ENCODE assay signal across 8 cellular contexts in genomic region chr1:153494976-153495535, GRCh38. TPM values are rescaled to one million over a fixed set of nuclear protein-coding genes. Genes with fewer than 3 reads are reported as not detected.
DNase-seq lines count a peak whose midpoint lies in the region; ATAC-seq and TF ChIP-seq lines count a peak whose summit lies in the region.

No MANE protein-coding gene starts in this region.

- ATAC-seq in left colon (peak; percentile 75), GM21825 (IDR thresholded peaks at IDR 0.05; ENCODE audit: unreplicated experiment) (no peak)

- no peak overlapping the region for H3K27ac ChIP-seq in caudate nucleus (ENCODE audit: low read depth, low read length)

- intact Hi-C loops in left colon (cut with DNase I, micrococcal nuclease) = loop anchor here (5.0 to 10.0 kb wide), 2 partner anchors 140 to 143 kb away; partner anchors contain the start of gene S100A9 (in 1 of the 2)

- DNase-seq in A172 (ENCODE audit: low spot score) (peak; percentile 66), GM20000 (ENCODE audit: low spot score) (peak; percentile 66), NCI-H226 (peak; percentile 13), caudate nucleus (lab: John Stamatoyannopoulos, UW) (peak in 37 of 61 donors; percentile 7 to 62 (median 26)), left colon (peak; percentile 48 to 82)
- DNase-seq in activated CD4-positive, CD25-positive, alpha-beta regulatory T cell treated with anti-CD3 and anti-CD28 coated beads, Interleukin-2, amount 50 U/mL, for 16 hours (ENCODE audit: low read depth, low spot score) = peak; percentile 62
- DNase-seq in stimulated activated CD4-positive, alpha-beta T cell treated with anti-CD3 and anti-CD28 coated beads, Interleukin-4, amount 100 ng/mL, for 48 hours (ENCODE audit: low read depth in 2 of 2) = peak; percentile 74 to 92

- TF ChIP-seq CTCF in GM20000 (IDR thresholded peaks at IDR 0.05; ENCODE audit: extremely low read depth, missing control alignments) = peak; percentile 63

RNA-seq across cellular contexts. Expression of gene S100A7, which starts 34.6 kb away (rescaled TPM):
- total RNA-seq in A172 (2014; rRNA removed; shearing (Covaris generic)) = not detected in 2 replicates
- not detected for total RNA-seq in left colon

RNA-seq across cellular contexts. Expression of gene S100A6, which starts 40.7 kb away (rescaled TPM):
- 1,463 and 1,751 TPM in 2 replicates for total RNA-seq in A172 (2014; rRNA removed; shearing (Covaris generic))
- total RNA-seq in left colon = 1,000 to 10,000 TPM; 2,086 to 2,115 TPM

RNA-seq across cellular contexts. Expression of gene S100A5, which starts 45.7 kb away (rescaled TPM):
- total RNA-seq in A172 (2014; rRNA removed; shearing (Covaris generic)) = 1.1 and 6.1 TPM in 2 replicates
- not detected for total RNA-seq in left colon

RNA-seq across cellular contexts. Expression of gene S100A4, which starts 50.5 kb away (rescaled TPM):
- total RNA-seq in A172 (2014; rRNA removed; shearing (Covaris generic)) = 3,194 and 3,572 TPM in 2 replicates
- total RNA-seq in left colon = 10 to 100 TPM; 36.1 to 79.4 TPM

RNA-seq across cellular contexts. Expression of gene S100A3, which starts 54.0 kb away (rescaled TPM):
- 90.9 and 103 TPM in 2 replicates for total RNA-seq in A172 (2014; rRNA removed; shearing (Covaris generic))
- total RNA-seq in left colon = not detected

Comparison
In these comparisons a context has a peak if more than half of its experiments do, and no peak if none do; other contexts are left out.
1. DNase-seq: peak in every context shown above with its lines; median percentile 83 in stimulated activated CD4-positive, alpha-beta T cell treated with anti-CD3 and anti-CD28 coated beads, Interleukin-4, amount 100 ng/mL, for 48 hours; 66 in A172; 66 in GM20000; 65 in left colon; 62 in activated CD4-positive, CD25-positive, alpha-beta regulatory T cell treated with anti-CD3 and anti-CD28 coated beads, Interleukin-2, amount 50 U/mL, for 16 hours; 26 in caudate nucleus; 13 in NCI-H226.